Comparison of ENCODE assay signal across 9 cellular contexts in the genomic region with DNA sequence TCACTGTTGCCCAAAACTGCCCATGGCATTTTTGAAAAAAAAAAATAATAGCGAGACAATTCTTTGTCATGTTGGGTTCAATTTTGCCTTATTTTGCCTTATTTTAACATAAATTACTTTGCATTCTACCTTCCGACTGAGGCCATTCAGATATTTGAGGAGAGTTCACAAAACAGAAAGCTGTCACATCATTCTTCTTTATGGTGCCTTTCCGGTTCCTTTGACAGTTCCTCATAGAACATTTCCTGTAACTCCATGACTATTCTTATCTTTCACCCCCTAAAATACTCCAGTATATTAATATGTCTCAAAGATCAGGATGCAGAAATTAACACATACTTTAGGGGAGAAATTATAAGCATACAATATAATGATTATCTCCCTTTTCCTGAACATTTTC.
"Had no signal": no experiment of that assay in that cellular context is flagged by ENCODE, and none has a peak within 500 bp of the region (broad histone marks: within the 10 kb centered on the region; RNA-seq: fewer than 3 reads in every experiment).

No MANE protein-coding gene starts in this region.

- DNase-seq: H9, HCEC 1CT, IMR-90, KG1 had no signal

- H3K4me2 ChIP-seq: GM23338 had no signal

- ATAC-seq: GM23338, K562 had no signal

- FAIRE-seq: H1, H54, HTR-8/SVneo, K562 had no signal

- H3K4me3 ChIP-seq: GM23338, K562 had no signal

- H2AFZ ChIP-seq: GM23338 had no signal
